9 cellular contexts compared by ENCODE assay signal in genomic region chr20:46520976-46521579, GRCh38. TPM values are rescaled to one million over a fixed set of nuclear protein-coding genes. Genes with fewer than 3 reads are reported as not detected.
DNase-seq lines count a peak whose midpoint lies in the region; ATAC-seq and TF ChIP-seq lines count a peak whose summit lies in the region.
"Had no signal": no experiment of that assay in that cellular context is flagged by ENCODE, and none has a peak within 500 bp of the region (broad histone marks: within the 10 kb centered on the region; RNA-seq: fewer than 3 reads in every experiment).

No MANE protein-coding gene starts in this region.

- peaks cover 0 to 4% (median 0%) of the 10 kb centered on the region in 4 donors for H3K4me1 Mint-ChIP-seq in CD4-positive, CD25-positive, alpha-beta regulatory T cell
- H3K4me1 Mint-ChIP-seq in HFFc6 (ENCODE audit: low read depth) (no peaks in the 10 kb centered on the region), neural crest cell (no peaks in the 10 kb centered on the region)

- peak in 2 of 3 donors; percentile 10 to 55 for DNase-seq in CD4-positive, CD25-positive, alpha-beta regulatory T cell
- peak; percentile 50 for DNase-seq in HFFc6
- DNase-seq in NCI-H748 treated with DMSO at 0.1 percent for 48 hours (lab: John Stamatoyannopoulos, UW) = peak; percentile 10
- peak; percentile 64 for DNase-seq in activated CD8-positive, alpha-beta memory T cell treated with anti-CD3 and anti-CD28 coated beads, Interleukin-2, amount 50 U/mL, for 48 hours
- DNase-seq in fibroblast of mammary gland (ENCODE audit: low read depth) = peak; percentile 67
- peak; percentile 44 for DNase-seq in neural crest cell (ENCODE audit: low read depth, low spot score)
- peak; percentile 59 for DNase-seq in ureter (ENCODE audit: low spot score)

- H3K27ac Mint-ChIP-seq in CD4-positive, CD25-positive, alpha-beta regulatory T cell = no peak overlapping the region
- H3K27ac Mint-ChIP-seq in HFFc6 = no peak overlapping the region
- no peak overlapping the region for H3K27ac Mint-ChIP-seq in neural crest cell (ENCODE audit: unreplicated experiment)

- TF ChIP-seq CTCF in HFFc6 (IDR thresholded peaks at IDR 0.05) (peak; percentile 77), fibroblast of mammary gland (conservative IDR thresholded peaks at IDR 0.05; ENCODE audit: control insufficient read depth, insufficient read depth, low read depth, low read length) (peak; percentile 78), neural crest cell (conservative IDR thresholded peaks at IDR 0.05) (peak; percentile 74)

- H3K36me3 ChIP-seq in CD4-positive, CD25-positive, alpha-beta regulatory T cell (ENCODE audit: control insufficient read depth, insufficient read depth, low read length) = no peaks in the 10 kb centered on the region
- H3K36me3 ChIP-seq: ovary had no signal

- H3K36me3 Mint-ChIP-seq in CD4-positive, CD25-positive, alpha-beta regulatory T cell = no peaks in the 10 kb centered on the region
- H3K36me3 Mint-ChIP-seq in HFFc6 (ENCODE audit: low read depth) (no peaks in the 10 kb centered on the region), neural crest cell (ENCODE audit: low read depth) (no peaks in the 10 kb centered on the region)

- H3K9me3 Mint-ChIP-seq in CD4-positive, CD25-positive, alpha-beta regulatory T cell = peaks cover 0 to 2% (median 0%) of the 10 kb centered on the region in 7 donors
- H3K9me3 Mint-ChIP-seq in HFFc6 (no peaks in the 10 kb centered on the region), neural crest cell (no peaks in the 10 kb centered on the region)

- no peak overlapping the region for H3K27ac ChIP-seq in CD4-positive, CD25-positive, alpha-beta regulatory T cell (ENCODE audit: insufficient read depth, low read length, poor library complexity, severe bottlenecking)
- H3K27ac ChIP-seq: ovary had no signal

- H3K9me3 ChIP-seq in CD4-positive, CD25-positive, alpha-beta regulatory T cell (ENCODE audit: control insufficient read depth in 2 of 2, low read length in 2 of 2) = no peaks in the 10 kb centered on the region
- H3K9me3 ChIP-seq: ovary had no signal

- H3K27me3 Mint-ChIP-seq in CD4-positive, CD25-positive, alpha-beta regulatory T cell = peaks cover 12% of the 10 kb centered on the region
- H3K27me3 Mint-ChIP-seq in HFFc6 (ENCODE audit: insufficient read depth) (no peaks in the 10 kb centered on the region; the same call in 1 of the 2 replicates), neural crest cell (ENCODE audit: low read depth) (peaks cover 55% of the 10 kb centered on the region)

- peak in 1 of 2 donors; percentile 53 for ATAC-seq in CD4-positive, CD25-positive, alpha-beta regulatory T cell (ENCODE audit: low read depth in 2 of 2)
- ATAC-seq in HG03097 (IDR thresholded peaks at IDR 0.05; ENCODE audit: low FRiP score, unreplicated experiment) = no peak

- H3K4me3 ChIP-seq in CD4-positive, CD25-positive, alpha-beta regulatory T cell (ENCODE audit: low read depth, low read length) = no peak overlapping the region
- no peak overlapping the region for H3K4me3 ChIP-seq in fibroblast of mammary gland (ENCODE audit: control insufficient read depth, low read depth, low read length)
- H3K4me3 ChIP-seq: ovary had no signal

- no peaks in the 10 kb centered on the region for H3K27me3 ChIP-seq in CD4-positive, CD25-positive, alpha-beta regulatory T cell (ENCODE audit: control insufficient read depth, insufficient read depth, low read length)
- H3K27me3 ChIP-seq: ovary had no signal

- H3K4me3 Mint-ChIP-seq in CD4-positive, CD25-positive, alpha-beta regulatory T cell = no peak overlapping the region
- H3K4me3 Mint-ChIP-seq in HFFc6 = no peak overlapping the region
- no peak overlapping the region for H3K4me3 Mint-ChIP-seq in neural crest cell

- no peaks in the 10 kb centered on the region for H3K4me1 ChIP-seq in CD4-positive, CD25-positive, alpha-beta regulatory T cell (ENCODE audit: control insufficient read depth, insufficient read depth, low read length, poor library complexity, severe bottlenecking)

RNA-seq across cellular contexts. Expression of gene ZNF334, which starts 7.7 kb away (rescaled TPM):
- 0.25 TPM for total RNA-seq in CD4-positive, CD25-positive, alpha-beta regulatory T cell
- under 1 TPM in 3 of 4 donors, not detected in 1; 0.14 to 0.22 (median 0.19) TPM for polyA plus RNA-seq in CD4-positive, CD25-positive, alpha-beta regulatory T cell
- 1 to 10 TPM in 5 of 6 experiments, under 1 TPM in 1; 0.87 to 1.6 (median 1.2) TPM for total RNA-seq in HFFc6 (2021; fragmentation: NEBNext Ultra II Directional; extraction: Animal tissue kit (Norgen Biotek cat#: 25700))
- 21.0 and 21.4 TPM in 2 replicates for total RNA-seq in neural crest cell
- 18.7 TPM for total RNA-seq in ureter

RNA-seq across cellular contexts. Expression of gene OCSTAMP, which starts 29.4 kb away (rescaled TPM):
- not detected for total RNA-seq in CD4-positive, CD25-positive, alpha-beta regulatory T cell
- not detected for polyA plus RNA-seq in CD4-positive, CD25-positive, alpha-beta regulatory T cell
- not detected for total RNA-seq in HFFc6 (2021; fragmentation: NEBNext Ultra II Directional; extraction: Animal tissue kit (Norgen Biotek cat#: 25700))
- total RNA-seq in neural crest cell (0.14 and 0.26 TPM in 2 replicates), ureter (not detected)
- total RNA-seq: ovary had no signal

Comparison
In these comparisons a context has a peak if more than half of its experiments do, and no peak if none do; other contexts are left out.
1. DNase-seq: peak in every context shown above with its lines; median percentile 67 in fibroblast of mammary gland; 64 in activated CD8-positive, alpha-beta memory T cell treated with anti-CD3 and anti-CD28 coated beads, Interleukin-2, amount 50 U/mL, for 48 hours; 59 in ureter; 50 in HFFc6; 44 in neural crest cell; 32 in CD4-positive, CD25-positive, alpha-beta regulatory T cell; 10 in NCI-H748 treated with DMSO at 0.1 percent for 48 hours.